In genomic region chr7:116687801-116688201, GRCh38 we compare ENCODE assay signal across 12 cellular contexts. TPM values are rescaled to one million over a fixed set of nuclear protein-coding genes. Genes with fewer than 3 reads are reported as not detected.
DNase-seq lines count a peak whose midpoint lies in the region; ATAC-seq and TF ChIP-seq lines count a peak whose summit lies in the region.
"Had no signal": no experiment of that assay in that cellular context is flagged by ENCODE, and none has a peak within 500 bp of the region (broad histone marks: within the 10 kb centered on the region; RNA-seq: fewer than 3 reads in every experiment).

No MANE protein-coding gene starts in this region.

- no peaks in the 10 kb centered on the region for H3K9me2 ChIP-seq in GM23338 (ENCODE audit: insufficient read depth)

- H3K27me3 ChIP-seq in GM23338 (ENCODE audit: insufficient read depth) (no peaks in the 10 kb centered on the region), RWPE2 (ENCODE audit: insufficient read depth, poor library complexity, severe bottlenecking) (no peaks in the 10 kb centered on the region), heart left ventricle (no peaks in the 10 kb centered on the region)
- H3K27me3 ChIP-seq: tibial artery had no signal

- no peak for TF ChIP-seq POLR2A in heart left ventricle (IDR thresholded peaks at IDR 0.05)

- DNase-seq in GM23338 (ENCODE audit: low spot score) (peak; percentile 25), RWPE2 (ENCODE audit: low spot score) (no peak), fibroblast of pulmonary artery (ENCODE audit: low read depth) (peak; percentile 80), renal cortical epithelial cell (ENCODE audit: low read depth) (peak; percentile 93), DMS114 treated with DMSO at 0.1 percent for 48 hours (lab: John Stamatoyannopoulos, UW; ENCODE audit: unreplicated experiment) (no peak), NCI-H2029 (lab: John Stamatoyannopoulos, UW) (no peak), heart left ventricle (no peak)
- DNase-seq: effector memory CD4-positive, alpha-beta T cell; NCI-H748 treated with DMSO at 0.1 percent for 48 hours; stimulated activated CD4-positive, alpha-beta T cell treated with anti-CD3 and anti-CD28 coated beads, Interleukin-2, amount 100 ng/mL, for 24 hours; tibial artery had no signal

- H3K9me3 ChIP-seq in RWPE2 (ENCODE audit: severe bottlenecking) (no peaks in the 10 kb centered on the region), heart left ventricle (no peaks in the 10 kb centered on the region)
- H3K9me3 ChIP-seq: tibial artery had no signal

- peak overlapping the region; percentile 27 for H3K4me2 ChIP-seq in GM23338

- no peaks in the 10 kb centered on the region for H3K36me3 Mint-ChIP-seq in GM23338 (ENCODE audit: low read depth)

- intact Hi-C loops in heart left ventricle (cut with DNase I), result no loop called here

- no peaks in the 10 kb centered on the region for H3K79me2 ChIP-seq in GM23338 (replicated peaks; ENCODE audit: insufficient read depth)

- no peaks in the 10 kb centered on the region for H3K9me3 Mint-ChIP-seq in GM23338

- H3K4me3 ChIP-seq in GM23338 (no peak overlapping the region), RWPE2 (ENCODE audit: severe bottlenecking) (no peak overlapping the region), fibroblast of pulmonary artery (replicated peaks; ENCODE audit: low read depth, low read length) (no peak overlapping the region), heart left ventricle (no peak overlapping the region)
- H3K4me3 ChIP-seq: tibial artery had no signal

- TF ChIP-seq CTCF in GM23338 (conservative IDR thresholded peaks at IDR 0.05; ENCODE audit: low read depth in 2 of 2) (no peak), RWPE2 (IDR thresholded peaks at IDR 0.05; ENCODE audit: poor library complexity, severe bottlenecking) (no peak), fibroblast of pulmonary artery (IDR thresholded peaks at IDR 0.05; ENCODE audit: low read length, missing control alignments) (no peak), heart left ventricle (IDR thresholded peaks at IDR 0.05) (no peak)

- H3K27me3 Mint-ChIP-seq in GM23338 (ENCODE audit: insufficient read depth, low read depth, poor library complexity), result no peaks in the 10 kb centered on the region

- H3K27ac ChIP-seq in GM23338 (ENCODE audit: low read depth), result no peak overlapping the region
- H3K27ac ChIP-seq in RWPE2 (ENCODE audit: poor library complexity, severe bottlenecking), result peak overlapping the region; percentile 96
- no peak overlapping the region for H3K27ac ChIP-seq in heart left ventricle
- H3K27ac ChIP-seq: tibial artery had no signal

- no peaks in the 10 kb centered on the region for H4K20me1 ChIP-seq in GM23338 (replicated peaks; ENCODE audit: insufficient read depth)

- peaks cover 32% of the 10 kb centered on the region for H3K4me1 Mint-ChIP-seq in GM23338

- H3K4me3 Mint-ChIP-seq in GM23338, result no peak overlapping the region

- H3F3A ChIP-seq in GM23338 (replicated peaks; ENCODE audit: low read depth), result no peaks in the 10 kb centered on the region

- WGBS in heart left ventricle, 4 donors, result 34 to 50% (median 44%) methylated on average over 7 of the region's 7 CpGs

- H3K36me3 ChIP-seq in GM23338 (ENCODE audit: insufficient read depth) (no peaks in the 10 kb centered on the region), RWPE2 (ENCODE audit: low read depth) (peaks cover 23% of the 10 kb centered on the region), heart left ventricle (no peaks in the 10 kb centered on the region)
- H3K36me3 ChIP-seq: tibial artery had no signal

- H3K4me1 ChIP-seq in GM23338 (ENCODE audit: insufficient read depth) (peaks cover 42% of the 10 kb centered on the region), RWPE2 (ENCODE audit: insufficient read depth, poor library complexity, severe bottlenecking) (peaks cover 65% of the 10 kb centered on the region), heart left ventricle (peaks cover 0 to 4% (median 0%) of the 10 kb centered on the region in 12 donors)

- peak; percentile 87 for ATAC-seq in GM23338
- ATAC-seq in RWPE2 (ENCODE audit: low read depth), result peak; percentile 81
- no peak for ATAC-seq in heart left ventricle
- ATAC-seq in HG02588 (IDR thresholded peaks at IDR 0.05; ENCODE audit: unreplicated experiment), result no peak

- H2AFZ ChIP-seq in GM23338, result no peak overlapping the region

- peak overlapping the region; percentile 60 for H3K27ac Mint-ChIP-seq in GM23338

TF ChIP-seq in GM23338, 12 proteins besides CTCF, POLR2A, EP300 and RAD21 (continues in another document):
- TF ChIP-seq ZNF331 (CRISPR knock-in tag; IDR thresholded peaks at IDR 0.05; ENCODE audit: low read depth) (no peak), POLR2AphosphoS5 (IDR thresholded peaks at IDR 0.05; ENCODE audit: low read depth) (no peak), ETS1 (IDR thresholded peaks at IDR 0.05) (no peak), ZNF114 (CRISPR knock-in tag; IDR thresholded peaks at IDR 0.05) (no peak), NANOG (IDR thresholded peaks at IDR 0.05; ENCODE audit: borderline replicate concordance) (no peak), CREB1 (CRISPR knock-in tag; IDR thresholded peaks at IDR 0.05; ENCODE audit: low read depth) (no peak), STAT1 (IDR thresholded peaks at IDR 0.05; ENCODE audit: unreplicated experiment) (no peak), ZNF462 (CRISPR knock-in tag; IDR thresholded peaks at IDR 0.05) (no peak), EZH2 (IDR thresholded peaks at IDR 0.05; ENCODE audit: low read depth, unreplicated experiment) (no peak), JUNB (IDR thresholded peaks at IDR 0.05; ENCODE audit: unreplicated experiment) (no peak)

RNA-seq across cellular contexts. Expression of gene MET, which starts 15.8 kb away (rescaled TPM):
- total RNA-seq in GM23338 (2014; rRNA removed; shearing (Covaris generic)), result 16.3 and 23.1 TPM in 2 replicates
- polyA plus RNA-seq in GM23338 (2016; fragmentation: Nextera tagmentation; extraction: Ambion mirVana) (3.8 and 4.8 TPM in 2 replicates), heart left ventricle (10 to 100 TPM in 1 of 2 donors, 1 to 10 TPM in 1; 2.4 to 11.9 TPM)
- total RNA-seq in renal cortical epithelial cell (217 and 255 TPM in 2 replicates), heart left ventricle (10 to 100 TPM; 11.1 to 29.7 (median 16.4) TPM)

Comparison
In these comparisons a context has a peak if more than half of its experiments do, and no peak if none do; other contexts are left out.
1. ATAC-seq: peak in GM23338 (single experiment) and RWPE2 (single experiment); none in heart left ventricle (0 of 4) and HG02588 (single experiment).
2. DNase-seq: peak in GM23338 (single experiment), fibroblast of pulmonary artery (single experiment) and renal cortical epithelial cell (single experiment); none in RWPE2 (single experiment), DMS114 treated with DMSO at 0.1 percent for 48 hours (single experiment), NCI-H2029 (single experiment) and heart left ventricle (0 of 5).